In genomic region chr12:17296882-17297281, GRCh38 we compare ENCODE assay signal across 21 cellular contexts.
"Had no signal": no experiment of that assay in that cellular context is flagged by ENCODE, and none has a peak within 500 bp of the region (broad histone marks: within the 10 kb centered on the region; RNA-seq: fewer than 3 reads in every experiment).

No MANE protein-coding gene starts in this region.

- H3K27me3 ChIP-seq: breast epithelium, esophagus muscularis mucosa, thyroid gland, upper lobe of right lung had no signal

- H3K36me3 ChIP-seq: breast epithelium, esophagus muscularis mucosa, thyroid gland, upper lobe of right lung had no signal

- H3K9me3 ChIP-seq: thyroid gland, upper lobe of right lung had no signal

- ATAC-seq: activated CD4-positive, alpha-beta T cell treated with anti-CD3 and anti-CD28 coated beads for 36 hours; right cardiac atrium; upper lobe of right lung had no signal

- H3K4me3 ChIP-seq: breast epithelium, esophagus muscularis mucosa, thyroid gland, upper lobe of right lung had no signal

- H3K27ac ChIP-seq: breast epithelium, esophagus muscularis mucosa, parathyroid adenoma, thyroid gland, upper lobe of right lung had no signal

- H3K4me1 ChIP-seq: breast epithelium, esophagus muscularis mucosa, parathyroid adenoma, thyroid gland, upper lobe of right lung had no signal

- DNase-seq: activated B cell treated with CpG ODN at 0.5 μM for 24 hours; activated CD4-positive, alpha-beta T cell treated with anti-CD3 and anti-CD28 coated beads for 36 hours; activated CD4-positive, alpha-beta T cell treated with anti-CD3 and anti-CD28 coated beads, Interleukin-2, amount 50 U/mL, for 4 hours; activated CD8-positive, alpha-beta memory T cell treated with anti-CD3 and anti-CD28 coated beads for 24 hours; activated CD8-positive, alpha-beta memory T cell treated with anti-CD3 and anti-CD28 coated beads, Interleukin-2, amount 50 U/mL, for 4 hours; activated naive CD4-positive, alpha-beta T cell; activated naive CD8-positive, alpha-beta T cell treated with anti-CD3 and anti-CD28 coated beads for 36 hours; activated T-cell treated with anti-CD3 and anti-CD28 coated beads, Interleukin-2, amount 50 U/mL, for 24 hours; effector memory CD4-positive, alpha-beta T cell; hippocampal formation; mesenchymal stem cell; naive B cell; nucleus accumbens; stimulated activated CD4-positive, alpha-beta T cell treated with anti-CD3 and anti-CD28 coated beads, Interleukin-12 subunit alpha, Interleukin-12 subunit beta, amount 100 ng/mL, for 4 hours; substantia nigra; thyroid gland; upper lobe of right lung had no signal
